8 cellular contexts compared by ENCODE assay signal in the genomic region with DNA sequence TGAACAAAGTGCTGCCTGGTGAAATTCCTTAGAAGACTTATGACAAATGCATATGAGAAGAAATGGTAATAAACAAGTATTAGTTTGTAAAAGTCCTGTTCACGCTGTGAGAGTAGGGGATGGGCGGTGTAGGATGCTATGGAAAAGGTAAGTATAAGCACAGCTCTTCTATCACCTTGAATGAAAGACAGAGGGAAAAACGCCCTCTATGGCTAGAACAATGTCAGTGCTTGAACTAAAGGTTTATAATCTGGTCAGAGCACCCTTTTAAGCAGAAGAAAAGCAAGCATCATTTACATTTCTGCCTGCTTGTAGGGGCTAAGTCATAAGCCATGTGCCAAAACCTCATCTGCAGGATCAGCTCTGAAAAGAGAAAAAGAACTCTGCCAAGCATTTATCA.
DNase-seq lines count a peak whose midpoint lies in the region; ATAC-seq and TF ChIP-seq lines count a peak whose summit lies in the region.

No MANE protein-coding gene starts in this region.

- intact Hi-C loops in heart right ventricle (cut with DNase I) (loop anchor here in 8 of 10 donors (5.0 to 10.0 kb wide), 9 partner anchors 66 to 431 kb away; no protein-coding TSS in a partner anchor), Right ventricle myocardium superior (cut with DNase I) (no loop called here), vagina (cut with DNase I) (no loop called here), testis (cut with DNase I; ENCODE audit: low total_unique reads) (no loop called here)

- H3K27ac ChIP-seq in heart right ventricle, result peak overlapping the region in 4 of 10 donors; percentile 61 to 83 (median 74)
- no peak overlapping the region for H3K27ac ChIP-seq in OCI-LY3 (ENCODE audit: low read length)
- H3K27ac ChIP-seq in vagina, result peak overlapping the region; percentile 84
- H3K27ac ChIP-seq in testis, result no peak overlapping the region

- no peak for DNase-seq in heart right ventricle
- DNase-seq in Right ventricle myocardium superior, result no peak
- peak; percentile 24 for DNase-seq in fibroblast of gingiva (ENCODE audit: low read depth)
- no peak for DNase-seq in vagina (ENCODE audit: extremely low spot score in 2 of 2)
- DNase-seq in testis, result no peak
- DNase-seq in MG63, result no peak
- no peak for DNase-seq in activated CD8-positive, alpha-beta memory T cell treated with anti-CD3 and anti-CD28 coated beads, Interleukin-2, amount 50 U/mL, for 4 hours

- no peaks in the 10 kb centered on the region for H3K79me2 ChIP-seq in OCI-LY3 (ENCODE audit: low read length)

- TF ChIP-seq POLR2A in vagina (IDR thresholded peaks at IDR 0.05) (no peak), testis (IDR thresholded peaks at IDR 0.05) (no peak)

- H3K36me3 ChIP-seq in heart right ventricle (no peaks in the 10 kb centered on the region), OCI-LY3 (replicated peaks; ENCODE audit: low read depth, low read length) (no peaks in the 10 kb centered on the region), vagina (no peaks in the 10 kb centered on the region), testis (ENCODE audit: low read depth, missing control alignments) (no peaks in the 10 kb centered on the region), MG63 (no peaks in the 10 kb centered on the region)

- ATAC-seq in heart right ventricle (peak in 2 of 8 donors; percentile 24 to 42), Right ventricle myocardium superior (ENCODE audit: poor library complexity) (no peak)

- no peaks in the 10 kb centered on the region for H4K20me1 ChIP-seq in OCI-LY3 (ENCODE audit: insufficient read depth, low read length)

- no peaks in the 10 kb centered on the region for H3K27me3 ChIP-seq in heart right ventricle
- no peaks in the 10 kb centered on the region for H3K27me3 ChIP-seq in OCI-LY3 (ENCODE audit: low read depth, low read length)
- no peaks in the 10 kb centered on the region for H3K27me3 ChIP-seq in vagina
- H3K27me3 ChIP-seq in testis, result no peaks in the 10 kb centered on the region
- H3K27me3 ChIP-seq in MG63, result no peaks in the 10 kb centered on the region

- H3K4me1 ChIP-seq in heart right ventricle (peaks cover 5 to 67% (median 28%) of the 10 kb centered on the region in 9 donors), OCI-LY3 (ENCODE audit: low read length) (no peaks in the 10 kb centered on the region), vagina (peaks cover 9% of the 10 kb centered on the region), testis (peaks cover 22% of the 10 kb centered on the region)

- no peak overlapping the region for H2AFZ ChIP-seq in OCI-LY3 (ENCODE audit: low read depth, low read length)

- H3K4me3 ChIP-seq in heart right ventricle (no peak overlapping the region), OCI-LY3 (ENCODE audit: low read length) (no peak overlapping the region), vagina (no peak overlapping the region), testis (no peak overlapping the region), MG63 (no peak overlapping the region)

- H3K9ac ChIP-seq in OCI-LY3 (ENCODE audit: low read length), result no peak overlapping the region

- TF ChIP-seq CTCF in heart right ventricle (IDR thresholded peaks at IDR 0.05), result peak in 7 of 9 donors; percentile 5 to 56 (median 32)
- peak; percentile 49 for TF ChIP-seq CTCF in OCI-LY3 (IDR thresholded peaks at IDR 0.05; ENCODE audit: low read depth, low read length)
- peak in 1 of 3 experiments; percentile 11 for TF ChIP-seq CTCF in vagina (IDR thresholded peaks at IDR 0.05)
- TF ChIP-seq CTCF in testis (IDR thresholded peaks at IDR 0.05), result peak in 1 of 3 experiments; percentile 9

- H3K4me2 ChIP-seq in OCI-LY3 (ENCODE audit: low read length), result no peak overlapping the region

- H3K9me3 ChIP-seq in heart right ventricle (no peaks in the 10 kb centered on the region), OCI-LY3 (ENCODE audit: insufficient read depth, low read length) (no peaks in the 10 kb centered on the region), vagina (no peaks in the 10 kb centered on the region), testis (no peaks in the 10 kb centered on the region), MG63 (no peaks in the 10 kb centered on the region)

- WGBS in heart right ventricle, 2 donors, result 81 to 83% methylated on average over 3 of the region's 3 CpGs
- 79 to 82% methylated on average over 3 of the region's 3 CpGs for WGBS in testis, 2 donors

Comparison
In these comparisons a context has a peak if more than half of its experiments do, and no peak if none do; other contexts are left out.
1. intact Hi-C loops: an anchor here in heart right ventricle (5.0 to 10.0 kb wide); none called in Right ventricle myocardium superior, vagina and testis.